12 cellular contexts compared by ENCODE assay signal in genomic region chrX:88425739-88426138, GRCh38.
A peak's percentile ranks its signal among the peaks of the same experiment; 100 is the strongest.
DNase-seq lines count a peak whose midpoint lies in the region; ATAC-seq, FAIRE-seq and TF ChIP-seq lines count a peak whose summit lies in the region.
"Had no signal": no experiment of that assay in that cellular context is flagged by ENCODE, and none has a peak within 500 bp of the region (broad histone marks: within the 10 kb centered on the region; RNA-seq: fewer than 3 reads in every experiment).

No MANE protein-coding gene starts in this region.

- H3K27ac Mint-ChIP-seq in HFFc6: peak overlapping the region; percentile 33; the same call in 1 of the 2 replicates

- ATAC-seq in HepG2: no peak
- no peak for ATAC-seq in GM18873 (IDR thresholded peaks at IDR 0.05; ENCODE audit: low FRiP score, unreplicated experiment)

- no TSS peak for BruUV-seq in HepG2 (replicated peaks; lab: Mats Ljungman, UMichigan)

- H3K27me3 Mint-ChIP-seq in HFFc6 (ENCODE audit: insufficient read depth): no peaks in the 10 kb centered on the region

- H3K36me3 Mint-ChIP-seq in HFFc6 (ENCODE audit: low read depth): no peaks in the 10 kb centered on the region

- H3K4me1 Mint-ChIP-seq in HFFc6 (ENCODE audit: low read depth): no peaks in the 10 kb centered on the region

- no peaks in the 10 kb centered on the region for H4K20me1 ChIP-seq in HepG2 (ENCODE audit: insufficient read depth, low read length)

- peak overlapping the region; percentile 69; the same call in 1 of the 2 replicates for H3K4me3 Mint-ChIP-seq in HFFc6

- H3K9me3 ChIP-seq in HepG2 (ENCODE audit: low read length): no peaks in the 10 kb centered on the region
- H3K9me3 ChIP-seq: tibial artery had no signal

- peaks cover 5% of the 10 kb centered on the region; the same call in 1 of the 2 replicates for H3K9me3 Mint-ChIP-seq in HFFc6

- DNase-seq in HFFc6 (no peak), SW480 (ENCODE audit: low spot score) (peak; percentile 0), HepG2 (ENCODE audit: low spot score) (peak; percentile 18), retina (no peak), RPMI8226 (no peak)
- no peak for DNase-seq in activated effector memory CD4-positive, alpha-beta T cell treated with anti-CD3 and anti-CD28 coated beads, Interleukin-2, amount 50 U/mL, for 16 hours
- DNase-seq: amniotic stem cell, NCI-H187 treated with DMSO at 0.1 percent for 48 hours, tibial artery had no signal

- H3K9ac ChIP-seq in HepG2 (ENCODE audit: insufficient read depth, low read depth, low read length): no peak overlapping the region

- no peak for TF ChIP-seq RAD21 in HepG2 (CRISPR knock-in tag; IDR thresholded peaks at IDR 0.05)

- peaks cover 8% of the 10 kb centered on the region; the same call in 1 of the 2 replicates for H3K4me1 ChIP-seq in HepG2 (ENCODE audit: insufficient read depth, low read length)
- H3K4me1 ChIP-seq: tibial artery had no signal

- TF ChIP-seq CTCF in HFFc6 (IDR thresholded peaks at IDR 0.05) (no peak; the same call in 1 of the 2 replicates), HepG2 (CRISPR knock-in tag; IDR thresholded peaks at IDR 0.05) (peak; percentile 52)

- CTCF ChIA-PET in HepG2 (lab: Yijun Ruan, JAX; ENCODE audit: low intra/inter-chr PET ratio, low total read pairs): interaction anchor here (1.5 kb wide), 1 partner anchor 187 kb away, joined by 18 read pairs; no protein-coding TSS in a partner anchor

- TF ChIP-seq EP300 in HepG2 (IDR thresholded peaks at IDR 0.05; ENCODE audit: low read depth in 2 of 2, low read length in 2 of 2): no peak
- no peak for TF ChIP-seq EP300 in HepG2 (CRISPR knock-in tag; IDR thresholded peaks at IDR 0.05; ENCODE audit: borderline replicate concordance)

- no peak for TF ChIP-seq POLR2A in HepG2 (IDR thresholded peaks at IDR 0.05; ENCODE audit: insufficient read depth in 1 of 2, low read depth in 2 of 2, low read length in 2 of 2)

- no peak overlapping the region for H3K4me3 ChIP-seq in HepG2 (replicated peaks in 1 of 3; ENCODE audit: insufficient read depth in 1 of 3, low read depth in 2 of 3, low read length in 3 of 3)
- H3K4me3 ChIP-seq: tibial artery had no signal

- intact Hi-C loops in HepG2 (cut with micrococcal nuclease; ENCODE audit: unreplicated experiment): loop anchor here (1.0 to 2.0 kb wide), 4 partner anchors 135 to 289 kb away; no protein-coding TSS in a partner anchor

- H3K36me3 ChIP-seq in HepG2 (replicated peaks in 1 of 2; ENCODE audit: control insufficient read depth in 1 of 2, insufficient read depth in 2 of 2, low read length in 2 of 2): no peaks in the 10 kb centered on the region
- H3K36me3 ChIP-seq: tibial artery had no signal

- H3K79me2 ChIP-seq in HepG2 (ENCODE audit: insufficient read depth, low read length): no peaks in the 10 kb centered on the region

- no peak overlapping the region for H3K27ac ChIP-seq in HepG2 (ENCODE audit: extremely low read length, insufficient read depth, low read length)
- H3K27ac ChIP-seq: tibial artery had no signal

- in situ Hi-C loops in HepG2 (cut with HindIII; ENCODE audit: extremely low pct_ligation_motif_present, low pct_unique_long_range_greater_than_20kb): loop anchor here (5.0 kb wide), 1 partner anchor 182 kb away; no protein-coding TSS in a partner anchor

- FAIRE-seq in A204.1 (lab: Jason Lieb, UNC): peak; percentile 95
- no peak for FAIRE-seq in HepG2 (lab: Jason Lieb, UNC)
- FAIRE-seq: HTR-8/SVneo had no signal

- no peaks in the 10 kb centered on the region for H3K27me3 ChIP-seq in HepG2 (ENCODE audit: control insufficient read depth in 1 of 2, insufficient read depth in 2 of 2, low read length in 2 of 2)
- H3K27me3 ChIP-seq: tibial artery had no signal

- H3K4me2 ChIP-seq in HepG2 (ENCODE audit: low read depth, low read length): no peak overlapping the region

- 34% methylated on average over 4 of the region's 4 CpGs for WGBS in HepG2 (ENCODE audit: low lambda C conversion rate)

- H2AFZ ChIP-seq in HepG2 (ENCODE audit: low read length): no peak overlapping the region

- POLR2A ChIA-PET in HepG2 (lab: Yijun Ruan, JAX): no interaction called here

TF ChIP-seq in HepG2, 621 proteins besides CTCF, POLR2A, EP300 and RAD21:
- TF ChIP-seq STAG1 (CRISPR knock-in tag; IDR thresholded peaks at IDR 0.05): peak; percentile 71
- peak; percentile 73 for TF ChIP-seq SMC3 (IDR thresholded peaks at IDR 0.05; ENCODE audit: low read length)
- TF ChIP-seq MIXL1 (CRISPR knock-in tag; IDR thresholded peaks at IDR 0.05): no peak

Comparison
In these comparisons a context has a peak if more than half of its experiments do, and no peak if none do; other contexts are left out.
1. DNase-seq: peak in SW480 (single experiment) and HepG2 (single experiment); none in HFFc6 (single experiment), retina (single experiment), RPMI8226 (single experiment) and activated effector memory CD4-positive, alpha-beta T cell treated with anti-CD3 and anti-CD28 coated beads, Interleukin-2, amount 50 U/mL, for 16 hours (single experiment).